8 cellular contexts compared by ENCODE assay signal in the genomic region with DNA sequence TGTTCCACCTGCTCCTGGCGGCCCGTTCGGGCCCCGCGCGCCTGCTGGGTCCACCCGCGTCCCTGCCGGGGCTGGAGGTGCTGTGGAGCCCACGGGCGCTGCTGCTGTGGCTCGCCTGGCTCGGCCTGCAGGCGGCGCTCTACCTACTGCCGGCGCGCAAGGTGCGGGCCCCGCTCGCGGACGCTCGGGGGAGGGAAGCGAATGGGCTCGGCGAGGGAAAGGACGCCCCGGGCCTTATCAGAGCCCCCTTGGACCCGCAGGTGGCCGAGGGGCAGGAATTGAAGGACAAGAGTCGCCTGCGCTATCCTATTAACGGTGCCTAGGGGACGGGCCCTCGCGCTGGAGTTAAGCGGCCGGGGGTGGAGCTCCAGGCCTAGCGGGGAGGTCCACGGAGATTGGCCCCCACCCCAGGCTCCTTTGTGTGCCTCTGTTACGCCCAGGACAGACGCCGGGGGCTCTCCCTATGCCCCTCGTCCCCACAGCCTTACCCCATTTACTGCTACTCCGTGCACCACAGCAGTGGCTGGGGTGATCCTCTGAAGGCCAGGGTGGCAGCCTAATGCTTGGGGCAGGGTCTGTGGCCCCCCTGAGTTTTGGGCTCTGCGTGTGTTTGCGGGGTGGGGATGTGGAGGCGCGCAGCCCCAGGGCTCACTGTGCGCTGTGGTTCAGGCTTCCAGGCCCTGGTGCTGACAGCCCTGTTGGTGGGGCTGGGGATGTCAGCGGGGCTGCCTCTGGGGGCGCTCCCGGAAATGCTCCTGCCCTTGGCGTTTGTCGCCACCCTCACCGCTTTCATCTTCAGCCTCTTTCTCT. TPM values are rescaled to one million over a fixed set of nuclear protein-coding genes. Genes with fewer than 3 reads are reported as not detected.
DNase-seq lines count a peak whose midpoint lies in the region; ATAC-seq, FAIRE-seq and TF ChIP-seq lines count a peak whose summit lies in the region.

No MANE protein-coding gene starts in this region.

- ATAC-seq in IMR-90 (ENCODE audit: low read depth) (peak; percentile 44), K562 (peak; percentile 75), GM21528 (IDR thresholded peaks at IDR 0.05; ENCODE audit: low FRiP score, unreplicated experiment) (no peak)

- H2BK15ac ChIP-seq in IMR-90 (ENCODE audit: low read depth, low read length) = no peak overlapping the region

- H2BK120ac ChIP-seq in IMR-90 (ENCODE audit: low read depth, low read length) = no peak overlapping the region

- in situ Hi-C loops in IMR-90 (cut with MboI; ENCODE audit: low sequenced_read_pairs) = no loop called here
- in situ Hi-C loops in K562 (cut with MboI) = no loop called here

- H4K8ac ChIP-seq in IMR-90 (ENCODE audit: low read depth in 2 of 2, low read length in 2 of 2) = peak overlapping the region; percentile 5 to 88; a peak in 3 of 4 replicates

- H3K4me3 ChIP-seq in IMR-90 (ENCODE audit: insufficient read depth, low read depth, low read length) (peak overlapping the region; percentile 43), K562 (peak overlapping the region; percentile 44)

- H3K23ac ChIP-seq in IMR-90 (ENCODE audit: low read depth, low read length) = no peak overlapping the region

- H2BK5ac ChIP-seq in IMR-90 (ENCODE audit: low read depth, low read length, poor library complexity, severe bottlenecking) = no peak overlapping the region

- H3K27me3 ChIP-seq in IMR-90 (ENCODE audit: control insufficient read depth, insufficient read depth, low read length) (no peaks in the 10 kb centered on the region), K562 (ENCODE audit: control insufficient read depth in 2 of 2, insufficient read depth in 2 of 2, low read length in 2 of 2) (no peaks in the 10 kb centered on the region)

- H3K4me1 ChIP-seq in IMR-90 (ENCODE audit: control insufficient read depth, insufficient read depth, low read length) (peaks cover 20% of the 10 kb centered on the region), K562 (replicated peaks in 1 of 2; ENCODE audit: control insufficient read depth in 2 of 2, insufficient read depth in 2 of 2, low read length in 2 of 2) (peaks cover 29 to 66% of the 10 kb centered on the region in 2 experiments)

- H3K14ac ChIP-seq in IMR-90 (replicated peaks; ENCODE audit: low read depth, low read length) = 0 out of 2 replicates have a peak overlapping the region, but pooled peaks have one; percentile 45

- H3K9ac ChIP-seq in IMR-90 (ENCODE audit: low read depth, low read length) (peak overlapping the region; percentile 16; the same call in 1 of the 2 replicates), K562 (ENCODE audit: insufficient read depth in 1 of 2, low read depth in 2 of 2, low read length in 2 of 2) (peak overlapping the region; percentile 78 to 89)

- peaks cover 11% of the 10 kb centered on the region; the same call in 1 of the 2 replicates for H4K20me1 ChIP-seq in IMR-90 (ENCODE audit: insufficient read depth, low read length)
- no peaks in the 10 kb centered on the region for H4K20me1 ChIP-seq in K562 (replicated peaks; ENCODE audit: control insufficient read depth, insufficient read depth, low read length)

- H3K4me2 ChIP-seq in IMR-90 (ENCODE audit: low read depth, low read length) = peak overlapping the region; percentile 88
- peak overlapping the region; percentile 93 for H3K4me2 ChIP-seq in K562 (ENCODE audit: insufficient read depth, low read length)

- dilution Hi-C loops in IMR-90 (cut with HindIII; ENCODE audit: low sequenced_read_pairs, unreplicated experiment) = no loop called here

- 4% methylated on average over 34 of the region's 57 CpGs; no CpG with 5 or more reads in 1 of the 2 experiments for WGBS in IMR-90 (ENCODE audit: extremely low coverage in 2 of 2, insufficient read length in 1 of 2), 2 experiments
- 4% methylated on average over 49 of the region's 57 CpGs for WGBS in K562 (ENCODE audit: insufficient coverage, low coverage, missing lambda C conversion rate)

- peaks cover 0 to 29% of the 10 kb centered on the region in 2 experiments for H3K79me1 ChIP-seq in IMR-90 (ENCODE audit: low read depth in 1 of 2, low read length in 2 of 2)

- no peak overlapping the region for H2BK20ac ChIP-seq in IMR-90 (ENCODE audit: low read depth, low read length)

- intact Hi-C loops in IMR-90 (cut with micrococcal nuclease) = loop anchor here (5.0 kb wide), 1 partner anchor 140 kb away; no protein-coding TSS in a partner anchor
- intact Hi-C loops in K562 (cut with micrococcal nuclease) = loop anchor here (5.0 to 10.0 kb wide), 3 partner anchors 202 to 265 kb away; a partner anchor contains a TSS

- peak overlapping the region; percentile 13; the same call in 1 of the 2 replicates for H2AK5ac ChIP-seq in IMR-90 (ENCODE audit: low read depth, low read length)

- peak; percentile 55 for FAIRE-seq in K562 (lab: Jason Lieb, UNC)

- H3K9me3 ChIP-seq in IMR-90 (ENCODE audit: control insufficient read depth, insufficient read depth, low read length) (no peaks in the 10 kb centered on the region), K562 (replicated peaks; ENCODE audit: control insufficient read depth, insufficient read depth, low read depth, low read length) (no peaks in the 10 kb centered on the region)

- peak overlapping the region; percentile 72 for H4K5ac ChIP-seq in IMR-90 (ENCODE audit: low read depth, low read length)

- no peak for TF ChIP-seq POLR2A in IMR-90 (IDR thresholded peaks at IDR 0.05; ENCODE audit: low read depth, low read length)
- TF ChIP-seq POLR2A in K562 (conservative IDR thresholded peaks at IDR 0.05) = peak; percentile 58

- H3K36me3 ChIP-seq in IMR-90 (ENCODE audit: control insufficient read depth, insufficient read depth, low read length) (peaks cover 9% of the 10 kb centered on the region), K562 (ENCODE audit: control insufficient read depth, insufficient read depth, low read length) (peaks cover 35% of the 10 kb centered on the region)

- H3K27ac ChIP-seq in IMR-90 (ENCODE audit: insufficient read depth, low read length) = no peak overlapping the region
- H3K27ac ChIP-seq in K562 (ENCODE audit: extremely low read depth, low read depth, low read length) = peak overlapping the region; percentile 79

- POLR2A ChIA-PET in IMR-90 (lab: Charles Lee; ENCODE audit: unreplicated experiment) = no interaction called here
- POLR2A ChIA-PET in K562 (lab: Yijun Ruan, JAX) = interaction anchor here (0.6 to 7.2 kb wide), 15 partner anchors 7 to 334 kb away, joined by 3 to 92 read pairs (median 4); a partner anchor contains a TSS

- H3K9me1 ChIP-seq in IMR-90 (ENCODE audit: insufficient read depth, low read length) = 0 out of 2 replicates have a peak, but pooled peaks cover 2% of the 10 kb centered on the region
- H3K9me1 ChIP-seq in K562 (ENCODE audit: control insufficient read depth, insufficient read depth, low read length) = no peaks in the 10 kb centered on the region

- H2AFZ ChIP-seq in IMR-90 (replicated peaks; ENCODE audit: low read length, poor library complexity) = peak overlapping the region; percentile 95
- peak overlapping the region; percentile 89 for H2AFZ ChIP-seq in K562 (ENCODE audit: low read depth, low read length)

- peaks cover 26% of the 10 kb centered on the region for H3K79me2 ChIP-seq in K562 (ENCODE audit: control insufficient read depth, insufficient read depth, low read length)

- H4K91ac ChIP-seq in IMR-90 (ENCODE audit: insufficient read depth, low read depth, low read length) = no peak overlapping the region; the same call in 1 of the 2 replicates

- peak; percentile 70 for TF ChIP-seq CTCF in IMR-90 (conservative IDR thresholded peaks at IDR 0.05; ENCODE audit: low read depth, low read length)
- TF ChIP-seq CTCF in K562 (IDR thresholded peaks at IDR 0.05 in 2 of 3, conservative IDR thresholded peaks at IDR 0.05 in 1 of 3; ENCODE audit: insufficient read depth in 2 of 3, low read depth in 1 of 3, low read length in 3 of 3) = peak; percentile 78 to 93 (median 91)

- DNase-seq in NCI-H510A treated with DMSO at 0.1 percent for 48 hours (lab: John Stamatoyannopoulos, UW) (peak; percentile 53), NCI-H510A (lab: John Stamatoyannopoulos, UW) (no peak), IMR-90 (peak; percentile 27), T-helper 2 cell (peak; percentile 58 to 83 (median 65)), K562 (ENCODE audit: extremely low read depth in 1 of 4, low spot score in 3 of 4) (peak; percentile 64 to 82 (median 74)), iris pigment epithelial cell (ENCODE audit: low read depth) (peak; percentile 38)
- DNase-seq in stimulated activated CD4-positive, alpha-beta T cell treated with anti-CD3 and anti-CD28 coated beads, Interleukin-15, amount 100 ng/mL, for 1 hour (ENCODE audit: low read depth in 1 of 2, low spot score in 1 of 2) = peak; percentile 60 to 65

- H2AK9ac ChIP-seq in IMR-90 (replicated peaks; ENCODE audit: low read depth, low read length, poor library complexity) = peak overlapping the region; percentile 92

- CTCF ChIA-PET in IMR-90 (lab: Yijun Ruan, JAX) (interaction anchor here (1.0 to 3.5 kb wide), 2 partner anchors 14 to 72 kb away, joined by 3 to 15 read pairs; a partner anchor contains a TSS), K562 (lab: Yijun Ruan, JAX; ENCODE audit: low intra/inter-chr PET ratio) (interaction anchor here (0.6 to 2.5 kb wide), 3 partner anchors 9 to 99 kb away, joined by 3 to 19 read pairs (median 5); a partner anchor contains a TSS)

- no peak overlapping the region for H3K18ac ChIP-seq in IMR-90 (ENCODE audit: low read depth, low read length)

- BruUV-seq in IMR-90 (replicated peaks; lab: Mats Ljungman, UMichigan) = no TSS peak
- BruUV-seq in K562 (replicated peaks; lab: Mats Ljungman, UMichigan) = no TSS peak

- TF ChIP-seq RAD21 in IMR-90 (IDR thresholded peaks at IDR 0.05; ENCODE audit: low read length) (peak; percentile 16; the same call in 1 of the 2 replicates), K562 (CRISPR knock-in tag; conservative IDR thresholded peaks at IDR 0.05 in 1 of 2, IDR thresholded peaks at IDR 0.05 in 1 of 2) (peak; percentile 43 to 58)

- H3K56ac ChIP-seq in IMR-90 (ENCODE audit: extremely low read depth, insufficient read depth, low read length) = no peak overlapping the region

- TF ChIP-seq EP300 in K562 (IDR thresholded peaks at IDR 0.05; ENCODE audit: low read length) = no peak

- peak overlapping the region; percentile 62 for H3K4ac ChIP-seq in IMR-90 (ENCODE audit: low read depth, low read length)

RNA-seq across cellular contexts. Expression of a gene that starts 1.1 kb away (rescaled TPM):
- total RNA-seq in IMR-90 (2012; rRNA removed) (4.7 and 5.7 TPM in 2 replicates), K562 (2014; rRNA removed) (18.6 and 20.6 TPM in 2 replicates), K562 (2014; rRNA removed; fragmentation: Illumina TruSeq; extraction: Trizol) (3.2 and 3.7 TPM in 2 replicates), K562 (2015; rRNA removed; fragmentation: Illumina TruSeq; extraction: Trizol) (7.0 and 7.9 TPM in 2 replicates), K562 (2021) (21.4 and 21.8 TPM in 2 replicates)
- polyA plus RNA-seq in IMR-90 (2012; rRNA removed) (7.6 and 11.5 TPM in 2 replicates), K562 (2011; rRNA removed) (14.6 and 35.3 TPM in 2 replicates), K562 (2014; fragmentation: Illumina TruSeq; extraction: Trizol) (14.3 and 18.6 TPM in 2 replicates), K562 (2014; fragmentation: Nextera tagmentation; extraction: Ambion mirVana) (1 to 10 TPM; 1.2 to 1.4 TPM), K562 (2014; rRNA removed) (20.4 and 22.0 TPM in 2 replicates)
- 12.0 and 19.9 TPM in 2 replicates for polyA plus RNA-seq in IMR-90 (2012; cell fraction: cytosol; rRNA removed)
- 27.7 and 50.8 TPM in 2 replicates for polyA plus RNA-seq in IMR-90 (2012; cell fraction: nucleus; rRNA removed; ENCODE audit: low replicate concordance)
- total RNA-seq in K562 (2011; cell fraction: chromatin; rRNA removed; ENCODE audit: low replicate concordance) = 31.4 and 105 TPM in 2 replicates
- 91.9 and 106 TPM in 2 replicates for total RNA-seq in K562 (2011; cell fraction: nucleolus; rRNA removed)
- total RNA-seq in K562 (2011; cell fraction: nucleoplasm; rRNA removed) = 59.6 and 61.8 TPM in 2 replicates
- polyA plus RNA-seq in K562 (2011; cell fraction: cytosol; rRNA removed) = 34.6 and 38.1 TPM in 2 replicates
- 109 and 130 TPM in 2 replicates for polyA plus RNA-seq in K562 (2011; cell fraction: nucleus; rRNA removed)
- polyA plus RNA-seq in K562 (2012) = 18.6 and 23.4 TPM in 2 replicates
- 10.6 and 12.1 TPM in 2 replicates for polyA minus RNA-seq in K562 (2011; rRNA and poly(A)+ RNA removed)
- 9.4 and 15.1 TPM in 2 replicates for polyA minus RNA-seq in K562 (2011; cell fraction: cytosol; rRNA and poly(A)+ RNA removed)
- 27.9 and 40.7 TPM in 2 replicates for polyA minus RNA-seq in K562 (2011; cell fraction: nucleus; rRNA and poly(A)+ RNA removed)

RNA-seq across cellular contexts. Expression of a gene that starts 4.7 kb away (rescaled TPM):
- total RNA-seq in IMR-90 (2012; rRNA removed) (3.6 and 3.9 TPM in 2 replicates), K562 (2014; rRNA removed) (39.0 and 49.0 TPM in 2 replicates), K562 (2014; rRNA removed; fragmentation: Illumina TruSeq; extraction: Trizol) (0.35 and 0.76 TPM in 2 replicates), K562 (2015; rRNA removed; fragmentation: Illumina TruSeq; extraction: Trizol) (7.0 and 8.6 TPM in 2 replicates), K562 (2021) (27.2 and 29.6 TPM in 2 replicates)
- polyA plus RNA-seq in IMR-90 (2012; rRNA removed) (5.9 and 7.7 TPM in 2 replicates), K562 (2011; rRNA removed) (2.5 and 3.7 TPM in 2 replicates), K562 (2014; fragmentation: Illumina TruSeq; extraction: Trizol) (0.59 and 2.9 TPM in 2 replicates), K562 (2014; fragmentation: Nextera tagmentation; extraction: Ambion mirVana) (under 1 TPM; 0.08 to 0.20 TPM), K562 (2014; rRNA removed) (23.4 and 24.3 TPM in 2 replicates)
- 11.1 and 11.4 TPM in 2 replicates for polyA plus RNA-seq in IMR-90 (2012; cell fraction: cytosol; rRNA removed)
- polyA plus RNA-seq in IMR-90 (2012; cell fraction: nucleus; rRNA removed; ENCODE audit: low replicate concordance) = 2.5 and 10.5 TPM in 2 replicates
- total RNA-seq in K562 (2011; cell fraction: chromatin; rRNA removed; ENCODE audit: low replicate concordance) = 0.99 and 8.1 TPM in 2 replicates
- total RNA-seq in K562 (2011; cell fraction: nucleolus; rRNA removed) = 15.7 and 18.9 TPM in 2 replicates
- total RNA-seq in K562 (2011; cell fraction: nucleoplasm; rRNA removed) = 4.7 and 5.3 TPM in 2 replicates
- 5.0 and 29.5 TPM in 2 replicates for polyA plus RNA-seq in K562 (2011; cell fraction: cytosol; rRNA removed)
- 4.7 and 9.8 TPM in 2 replicates for polyA plus RNA-seq in K562 (2011; cell fraction: nucleus; rRNA removed)
- 14.0 and 16.6 TPM in 2 replicates for polyA plus RNA-seq in K562 (2012)
- 0.84 and 1.1 TPM in 2 replicates for polyA minus RNA-seq in K562 (2011; rRNA and poly(A)+ RNA removed)
- 9.6 and 11.8 TPM in 2 replicates for polyA minus RNA-seq in K562 (2011; cell fraction: cytosol; rRNA and poly(A)+ RNA removed)
- polyA minus RNA-seq in K562 (2011; cell fraction: nucleus; rRNA and poly(A)+ RNA removed) = 15.5 and 18.7 TPM in 2 replicates

RNA-seq across cellular contexts. Expression of a gene that starts 9.2 kb away (rescaled TPM):
- total RNA-seq in IMR-90 (2012; rRNA removed) (189 and 285 TPM in 2 replicates), K562 (2014; rRNA removed) (1,447 and 1,737 TPM in 2 replicates), K562 (2014; rRNA removed; fragmentation: Illumina TruSeq; extraction: Trizol) (702 and 715 TPM in 2 replicates), K562 (2015; rRNA removed; fragmentation: Illumina TruSeq; extraction: Trizol) (990 and 995 TPM in 2 replicates), K562 (2021) (1,380 and 1,521 TPM in 2 replicates)
- polyA plus RNA-seq in IMR-90 (2012; rRNA removed) (652 and 804 TPM in 2 replicates), K562 (2011; rRNA removed) (562 and 568 TPM in 2 replicates), K562 (2014; fragmentation: Illumina TruSeq; extraction: Trizol) (942 and 1,036 TPM in 2 replicates), K562 (2014; fragmentation: Nextera tagmentation; extraction: Ambion mirVana) (100 to 1,000 TPM; 433 to 575 TPM), K562 (2014; rRNA removed) (1,498 and 1,827 TPM in 2 replicates)
- polyA plus RNA-seq in IMR-90 (2012; cell fraction: cytosol; rRNA removed) = 812 and 1,747 TPM in 2 replicates
- 249 and 290 TPM in 2 replicates for polyA plus RNA-seq in IMR-90 (2012; cell fraction: nucleus; rRNA removed; ENCODE audit: low replicate concordance)
- 85.1 and 161 TPM in 2 replicates for total RNA-seq in K562 (2011; cell fraction: chromatin; rRNA removed; ENCODE audit: low replicate concordance)
- total RNA-seq in K562 (2011; cell fraction: nucleolus; rRNA removed) = 307 and 365 TPM in 2 replicates
- 257 and 358 TPM in 2 replicates for total RNA-seq in K562 (2011; cell fraction: nucleoplasm; rRNA removed)
- polyA plus RNA-seq in K562 (2011; cell fraction: cytosol; rRNA removed) = 741 and 1,178 TPM in 2 replicates
- polyA plus RNA-seq in K562 (2011; cell fraction: nucleus; rRNA removed) = 380 and 503 TPM in 2 replicates
- 1,837 and 2,123 TPM in 2 replicates for polyA plus RNA-seq in K562 (2012)
- 236 and 263 TPM in 2 replicates for polyA minus RNA-seq in K562 (2011; rRNA and poly(A)+ RNA removed)
- polyA minus RNA-seq in K562 (2011; cell fraction: cytosol; rRNA and poly(A)+ RNA removed) = 352 and 386 TPM in 2 replicates
- polyA minus RNA-seq in K562 (2011; cell fraction: nucleus; rRNA and poly(A)+ RNA removed) = 98.0 and 181 TPM in 2 replicates

RNA-seq across cellular contexts. Expression of a gene that starts 9.4 kb away (rescaled TPM):
- total RNA-seq in IMR-90 (2012; rRNA removed) = 54.2 and 55.2 TPM in 2 replicates
- polyA plus RNA-seq in IMR-90 (2012; rRNA removed) = 51.5 and 56.8 TPM in 2 replicates
- polyA plus RNA-seq in IMR-90 (2012; cell fraction: cytosol; rRNA removed) = 39.1 and 52.5 TPM in 2 replicates
- 24.5 and 42.4 TPM in 2 replicates for polyA plus RNA-seq in IMR-90 (2012; cell fraction: nucleus; rRNA removed; ENCODE audit: low replicate concordance)
- total RNA-seq in K562 (2011; cell fraction: chromatin; rRNA removed; ENCODE audit: low replicate concordance) = 22.2 and 52.3 TPM in 2 replicates
- total RNA-seq in K562 (2011; cell fraction: nucleolus; rRNA removed) = 45.3 and 47.5 TPM in 2 replicates
- 43.8 and 56.6 TPM in 2 replicates for total RNA-seq in K562 (2011; cell fraction: nucleoplasm; rRNA removed)
- total RNA-seq in K562 (2014; rRNA removed) = 129 and 180 TPM in 2 replicates
- 65.5 and 74.3 TPM in 2 replicates for total RNA-seq in K562 (2014; rRNA removed; fragmentation: Illumina TruSeq; extraction: Trizol)
- total RNA-seq in K562 (2015; rRNA removed; fragmentation: Illumina TruSeq; extraction: Trizol) = 78.2 and 83.1 TPM in 2 replicates
- 86.8 and 88.5 TPM in 2 replicates for total RNA-seq in K562 (2021)
- polyA plus RNA-seq in K562 (2011; rRNA removed) = 96.1 and 97.2 TPM in 2 replicates
- polyA plus RNA-seq in K562 (2011; cell fraction: cytosol; rRNA removed) = 145 and 172 TPM in 2 replicates
- polyA plus RNA-seq in K562 (2011; cell fraction: nucleus; rRNA removed) = 33.4 and 33.6 TPM in 2 replicates
- 67.5 and 83.2 TPM in 2 replicates for polyA plus RNA-seq in K562 (2012)
- polyA plus RNA-seq in K562 (2014; fragmentation: Illumina TruSeq; extraction: Trizol) = 123 and 127 TPM in 2 replicates
- polyA plus RNA-seq in K562 (2014; fragmentation: Nextera tagmentation; extraction: Ambion mirVana) = 100 to 1,000 TPM in 1 of 2 experiments, 10 to 100 TPM in 1; 76.2 to 132 TPM
- polyA plus RNA-seq in K562 (2014; rRNA removed) = 91.2 and 112 TPM in 2 replicates
- 44.7 and 62.6 TPM in 2 replicates for polyA minus RNA-seq in K562 (2011; rRNA and poly(A)+ RNA removed)
- polyA minus RNA-seq in K562 (2011; cell fraction: cytosol; rRNA and poly(A)+ RNA removed) = 33.6 and 45.3 TPM in 2 replicates
- polyA minus RNA-seq in K562 (2011; cell fraction: nucleus; rRNA and poly(A)+ RNA removed) = 14.1 and 19.7 TPM in 2 replicates

RNA-seq across cellular contexts. Expression of a gene that starts 16.7 kb away (rescaled TPM):
- 82.5 and 113 TPM in 2 replicates for total RNA-seq in IMR-90 (2012; rRNA removed)
- 56.3 and 71.2 TPM in 2 replicates for polyA plus RNA-seq in IMR-90 (2012; rRNA removed)
- 72.8 and 96.0 TPM in 2 replicates for polyA plus RNA-seq in IMR-90 (2012; cell fraction: cytosol; rRNA removed)
- 76.6 and 194 TPM in 2 replicates for polyA plus RNA-seq in IMR-90 (2012; cell fraction: nucleus; rRNA removed; ENCODE audit: low replicate concordance)
- 48.6 and 156 TPM in 2 replicates for total RNA-seq in K562 (2011; cell fraction: chromatin; rRNA removed; ENCODE audit: low replicate concordance)
- 126 and 134 TPM in 2 replicates for total RNA-seq in K562 (2011; cell fraction: nucleolus; rRNA removed)
- 68.7 and 73.5 TPM in 2 replicates for total RNA-seq in K562 (2011; cell fraction: nucleoplasm; rRNA removed)
- total RNA-seq in K562 (2014; rRNA removed) = 143 and 215 TPM in 2 replicates
- 16.9 and 20.6 TPM in 2 replicates for total RNA-seq in K562 (2014; rRNA removed; fragmentation: Illumina TruSeq; extraction: Trizol)
- total RNA-seq in K562 (2015; rRNA removed; fragmentation: Illumina TruSeq; extraction: Trizol) = 40.6 and 46.8 TPM in 2 replicates
- 89.3 and 103 TPM in 2 replicates for total RNA-seq in K562 (2021)
- polyA plus RNA-seq in K562 (2011; rRNA removed) = 49.7 and 83.5 TPM in 2 replicates
- polyA plus RNA-seq in K562 (2011; cell fraction: cytosol; rRNA removed) = 68.7 and 145 TPM in 2 replicates
- 135 and 175 TPM in 2 replicates for polyA plus RNA-seq in K562 (2011; cell fraction: nucleus; rRNA removed)
- 89.1 and 104 TPM in 2 replicates for polyA plus RNA-seq in K562 (2012)
- polyA plus RNA-seq in K562 (2014; fragmentation: Illumina TruSeq; extraction: Trizol) = 22.2 and 49.8 TPM in 2 replicates
- polyA plus RNA-seq in K562 (2014; fragmentation: Nextera tagmentation; extraction: Ambion mirVana) = 1 to 10 TPM; 1.8 to 2.9 TPM
- 73.2 and 126 TPM in 2 replicates for polyA plus RNA-seq in K562 (2014; rRNA removed)
- polyA minus RNA-seq in K562 (2011; rRNA and poly(A)+ RNA removed) = 48.0 and 66.9 TPM in 2 replicates
- polyA minus RNA-seq in K562 (2011; cell fraction: cytosol; rRNA and poly(A)+ RNA removed) = 120 and 159 TPM in 2 replicates
- polyA minus RNA-seq in K562 (2011; cell fraction: nucleus; rRNA and poly(A)+ RNA removed) = 55.3 and 62.1 TPM in 2 replicates
